9 cellular contexts compared by ENCODE assay signal in genomic region chr10:6786579-6787031, GRCh38.
DNase-seq lines count a peak whose midpoint lies in the region; ATAC-seq and TF ChIP-seq lines count a peak whose summit lies in the region.
"Had no signal": no experiment of that assay in that cellular context is flagged by ENCODE, and none has a peak within 500 bp of the region (broad histone marks: within the 10 kb centered on the region; RNA-seq: fewer than 3 reads in every experiment).

No MANE protein-coding gene starts in this region.

- POLR2A ChIA-PET in HEK293T (lab: Yijun Ruan, JAX), result no interaction called here

- ATAC-seq in GM21423 (IDR thresholded peaks at IDR 0.05; ENCODE audit: unreplicated experiment), result no peak
- ATAC-seq in GM21825 (IDR thresholded peaks at IDR 0.05; ENCODE audit: unreplicated experiment), result no peak

- DNase-seq in HEK293T (ENCODE audit: extremely low spot score), result peak; percentile 34
- DNase-seq in astrocyte of the hippocampus (ENCODE audit: low read depth, low spot score), result peak; percentile 80
- DNase-seq in hypothalamus (lab: John Stamatoyannopoulos, UW), result peak in 29 of 51 donors; percentile 1 to 67 (median 17)
- DNase-seq in smooth muscle cell of the brain vasculature (ENCODE audit: low read depth, low spot score), result peak; percentile 24
- no peak for DNase-seq in activated CD8-positive, alpha-beta memory T cell treated with anti-CD3 and anti-CD28 coated beads, Interleukin-2, amount 50 U/mL, for 4 hours
- DNase-seq in NCI-H1436 treated with DMSO at 0.1 percent for 48 hours (lab: John Stamatoyannopoulos, UW), result no peak
- DNase-seq: stimulated activated CD8-positive, alpha-beta memory T cell treated with anti-CD3 and anti-CD28 coated beads, Interleukin-4, amount 100 ng/mL, for 48 hours had no signal

- CTCF ChIA-PET in HEK293T (lab: Yijun Ruan, JAX), result interaction anchor here (0.6 to 1.0 kb wide), 2 partner anchors 195 to 517 kb away, joined by 4 to 5 read pairs; no protein-coding TSS in a partner anchor

TF ChIP-seq in HEK293T, 16 proteins besides CTCF, POLR2A, EP300 and RAD21:
- no peak for TF ChIP-seq SUZ12 (IDR thresholded peaks at IDR 0.05)
- TF ChIP-seq ARNT (IDR thresholded peaks at IDR 0.05), result no peak
- TF ChIP-seq CTBP1 (IDR thresholded peaks at IDR 0.05; ENCODE audit: borderline replicate concordance), result no peak
- TF ChIP-seq FOXK2 (IDR thresholded peaks at IDR 0.05), result no peak
- no peak for TF ChIP-seq BHLHE40 (IDR thresholded peaks at IDR 0.05; ENCODE audit: borderline replicate concordance)
- no peak for TF ChIP-seq TARDBP (IDR thresholded peaks at IDR 0.05)
- TF ChIP-seq NFRKB (IDR thresholded peaks at IDR 0.05), result no peak
- no peak for TF ChIP-seq ZNF384 (IDR thresholded peaks at IDR 0.05)
- TF ChIP-seq L3MBTL2 (conservative IDR thresholded peaks at IDR 0.05), result no peak
- TF ChIP-seq FOXM1 (IDR thresholded peaks at IDR 0.05; ENCODE audit: borderline replicate concordance), result no peak
- no peak for TF ChIP-seq PKNOX1 (IDR thresholded peaks at IDR 0.05)

Comparison
In these comparisons a context has a peak if more than half of its experiments do, and no peak if none do; other contexts are left out.
1. DNase-seq: peak in HEK293T (single experiment), astrocyte of the hippocampus (single experiment), hypothalamus (29 of 51) and smooth muscle cell of the brain vasculature (single experiment); none in activated CD8-positive, alpha-beta memory T cell treated with anti-CD3 and anti-CD28 coated beads, Interleukin-2, amount 50 U/mL, for 4 hours (single experiment) and NCI-H1436 treated with DMSO at 0.1 percent for 48 hours (single experiment).